Comparison of ENCODE assay signal across 1 cellular context in genomic region chr3:190321789-190322603, GRCh38.
TF ChIP-seq lines count a peak whose summit lies in the region.

Gene CLDN1 (minus strand): TSS chr3:190322446. CDS start chr3:190322206, 240 bp downstream.

TF ChIP-seq in GM12878, 131 proteins besides CTCF, POLR2A, EP300 and RAD21 (continued from another document):
- TF ChIP-seq YY1 (IDR thresholded peaks at IDR 0.05; ENCODE audit: low read depth, low read length) (peak; percentile 63; the same call in 1 of the 2 replicates), ASH2L (IDR thresholded peaks at IDR 0.05; ENCODE audit: borderline replicate concordance, low read depth) (no peak), FOXM1 (IDR thresholded peaks at IDR 0.05; ENCODE audit: low read depth, low read length) (peak; percentile 58; the same call in 1 of the 2 replicates), IKZF2 (IDR thresholded peaks at IDR 0.05) (peak in 1 of 2 experiments; percentile 46; a peak in 2 of 4 replicates), SMC3 (IDR thresholded peaks at IDR 0.05; ENCODE audit: borderline replicate concordance, low read length) (peak; percentile 41), ZBTB33 (IDR thresholded peaks at IDR 0.05) (peak; percentile 87), TCF12 (IDR thresholded peaks at IDR 0.05; ENCODE audit: low read depth, low read length) (peak; percentile 8; the same call in 1 of the 2 replicates), CREM (IDR thresholded peaks at IDR 0.05; ENCODE audit: low read depth) (0 out of 2 replicates have a peak, but pooled peaks have one; percentile 6), DPF2 (IDR thresholded peaks at IDR 0.05) (peak; percentile 55)
TF ChIP-seq in GM12878: peak in this region for 19.
